Comparison of ENCODE assay signal across 8 cellular contexts in the genomic region with DNA sequence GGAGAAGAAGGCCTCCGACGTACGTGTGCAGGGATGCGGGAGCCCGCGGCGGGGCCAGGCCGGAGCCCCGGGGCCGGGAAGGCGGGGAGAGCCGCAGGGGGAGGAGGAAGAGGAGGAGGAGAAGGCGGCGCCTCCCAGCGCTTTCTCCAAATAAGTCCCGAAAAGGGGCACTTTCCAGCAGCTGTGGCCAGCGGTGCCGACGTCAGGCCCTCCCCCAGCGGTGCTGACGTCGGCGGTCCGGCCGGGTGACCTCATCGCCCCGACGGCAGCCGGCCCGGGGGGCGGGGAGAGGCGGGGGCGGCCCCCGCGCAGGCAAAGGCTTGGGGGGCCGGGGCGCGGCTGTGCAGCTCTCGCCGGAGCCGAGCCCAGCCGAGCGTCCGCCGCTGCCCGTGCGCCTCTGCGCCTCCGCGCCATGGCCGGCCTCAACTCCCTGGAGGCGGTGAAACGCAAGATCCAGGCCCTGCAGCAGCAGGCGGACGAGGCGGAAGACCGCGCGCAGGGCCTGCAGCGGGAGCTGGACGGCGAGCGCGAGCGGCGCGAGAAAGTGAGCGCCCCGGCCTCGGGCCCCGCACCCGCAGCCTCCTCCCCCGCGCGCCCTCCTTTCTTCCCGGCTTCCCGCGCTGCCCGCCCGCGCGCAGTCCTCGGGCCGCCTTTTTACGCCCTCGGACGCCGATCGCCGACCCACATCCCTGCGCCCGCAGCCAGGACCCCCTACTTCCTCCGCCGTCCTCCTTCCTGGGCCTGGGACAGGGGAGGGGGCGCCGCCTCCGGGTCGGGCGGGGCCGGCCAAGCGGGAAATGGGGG.
DNase-seq lines count a peak whose midpoint lies in the region; ATAC-seq and TF ChIP-seq lines count a peak whose summit lies in the region.

TSS of gene TPM4 (plus strand) at position 342 of the 804 bp plus-strand sequence. CDS start at position 413, 71 bp downstream.

- peak within 1 kb of the TSS; percentile 98 for H3K4me3 ChIP-seq in coronary artery

- H3K27ac ChIP-seq in coronary artery: peak within 1 kb of the TSS; percentile 100

- DNase-seq in NCI-H1436 (lab: John Stamatoyannopoulos, UW): peak; percentile 37
- no peak for DNase-seq in NCI-H1436 treated with DMSO at 0.1 percent for 48 hours (lab: John Stamatoyannopoulos, UW)
- peak; percentile 78 for DNase-seq in NCI-H2227 (lab: John Stamatoyannopoulos, UW; ENCODE audit: unreplicated experiment)
- DNase-seq in activated CD4-positive, alpha-beta T cell treated with anti-CD3 and anti-CD28 coated beads for 48 hours: peak; percentile 94
- peak; percentile 98 for DNase-seq in coronary artery (ENCODE audit: low spot score)
- peak; percentile 96 for DNase-seq in left kidney (ENCODE audit: low read depth, low spot score)
- DNase-seq in stimulated activated CD4-positive, alpha-beta T cell treated with anti-CD3 and anti-CD28 coated beads, Interleukin-1b, Interleukin-23, amount 100 ng/mL, for 4 hours (ENCODE audit: low read depth in 2 of 2): peak; percentile 52 to 80

- ATAC-seq in HG02798 (IDR thresholded peaks at IDR 0.05; ENCODE audit: poor library complexity, unreplicated experiment): peak; percentile 73

- TF ChIP-seq CTCF in coronary artery (IDR thresholded peaks at IDR 0.05): no peak
